In genomic region chr22:32940736-32941135, GRCh38 we compare ENCODE assay signal across 20 cellular contexts.
DNase-seq lines count a peak whose midpoint lies in the region; ATAC-seq, FAIRE-seq and TF ChIP-seq lines count a peak whose summit lies in the region.
"Had no signal": no experiment of that assay in that cellular context is flagged by ENCODE, and none has a peak within 500 bp of the region (broad histone marks: within the 10 kb centered on the region; RNA-seq: fewer than 3 reads in every experiment).

No MANE protein-coding gene starts in this region.

- no peak overlapping the region for H3K27ac ChIP-seq in esophagus muscularis mucosa (replicated peaks in 1 of 4)
- no peak overlapping the region for H3K27ac ChIP-seq in HepG2 (ENCODE audit: extremely low read length, insufficient read depth, low read length)
- H3K27ac ChIP-seq in right lobe of liver, result no peak overlapping the region
- H3K27ac ChIP-seq: 22Rv1; A549; BLaER1 treated with 17β-estradiol and CSF1 and Interleukin-3, amounts not matched to agents 10 nM and 100 nM; C4-2B had no signal

- DNase-seq in esophagus muscularis mucosa (ENCODE audit: extremely low spot score) (peak; percentile 2), HepG2 (ENCODE audit: low spot score) (peak; percentile 46), right lobe of liver (no peak), T1000 (lab: John Stamatoyannopoulos, UW) (no peak)
- DNase-seq: AML-193; Caco-2; Calu3; CD4-positive, alpha-beta T cell; CD8-positive, alpha-beta T cell; DMS79 treated with DMSO at 0.1 percent for 48 hours; GF-D8 had no signal

- H4K20me1 ChIP-seq in HepG2 (ENCODE audit: insufficient read depth, low read length), result no peaks in the 10 kb centered on the region
- H4K20me1 ChIP-seq: BLaER1 treated with 17β-estradiol and CSF1 and Interleukin-3, amounts not matched to agents 10 nM and 100 nM had no signal

- H3K27me3 ChIP-seq in esophagus muscularis mucosa (no peaks in the 10 kb centered on the region), HepG2 (ENCODE audit: control insufficient read depth in 1 of 2, insufficient read depth in 2 of 2, low read length in 2 of 2) (no peaks in the 10 kb centered on the region), right lobe of liver (no peaks in the 10 kb centered on the region)
- H3K27me3 ChIP-seq: BLaER1 treated with 17β-estradiol and CSF1 and Interleukin-3, amounts not matched to agents 10 nM and 100 nM had no signal

- no TSS peak for BruUV-seq in HepG2 (replicated peaks; lab: Mats Ljungman, UMichigan)

- H3K4me1 ChIP-seq in esophagus muscularis mucosa (no peaks in the 10 kb centered on the region), HepG2 (ENCODE audit: insufficient read depth, low read length) (peaks cover 21% of the 10 kb centered on the region), right lobe of liver (peaks cover 0 to 8% (median 0%) of the 10 kb centered on the region in 4 donors)
- H3K4me1 ChIP-seq: A549; BLaER1 treated with 17β-estradiol and CSF1 and Interleukin-3, amounts not matched to agents 10 nM and 100 nM; Caco-2 had no signal

- no peak overlapping the region for H3K4me2 ChIP-seq in HepG2 (ENCODE audit: low read depth, low read length)
- H3K4me2 ChIP-seq: A549; BLaER1 treated with 17β-estradiol and CSF1 and Interleukin-3, amounts not matched to agents 10 nM and 100 nM had no signal

- TF ChIP-seq POLR2A in esophagus muscularis mucosa (IDR thresholded peaks at IDR 0.05; ENCODE audit: low read depth), result no peak
- no peak for TF ChIP-seq POLR2A in HepG2 (IDR thresholded peaks at IDR 0.05; ENCODE audit: insufficient read depth in 1 of 2, low read depth in 2 of 2, low read length in 2 of 2)
- no peak for TF ChIP-seq POLR2A in right lobe of liver (IDR thresholded peaks at IDR 0.05)

- CTCF ChIA-PET in HepG2 (lab: Yijun Ruan, JAX; ENCODE audit: low intra/inter-chr PET ratio, low total read pairs), result no interaction called here

- TF ChIP-seq EP300 in esophagus muscularis mucosa (IDR thresholded peaks at IDR 0.05) (no peak), HepG2 (IDR thresholded peaks at IDR 0.05; ENCODE audit: low read depth in 2 of 2, low read length in 2 of 2) (no peak; a peak in 1 of 4 replicates), HepG2 (CRISPR knock-in tag; IDR thresholded peaks at IDR 0.05; ENCODE audit: borderline replicate concordance) (no peak)

- no peaks in the 10 kb centered on the region for H3K36me3 ChIP-seq in esophagus muscularis mucosa
- no peaks in the 10 kb centered on the region for H3K36me3 ChIP-seq in HepG2 (replicated peaks in 1 of 2; ENCODE audit: control insufficient read depth in 1 of 2, insufficient read depth in 2 of 2, low read length in 2 of 2)
- no peaks in the 10 kb centered on the region for H3K36me3 ChIP-seq in right lobe of liver

- no peaks in the 10 kb centered on the region for H3K79me2 ChIP-seq in HepG2 (ENCODE audit: insufficient read depth, low read length)

- FAIRE-seq in HepG2 (lab: Jason Lieb, UNC), result no peak
- FAIRE-seq: A549, D721Med, G401.6, GM12891, GM19239 had no signal

- in situ Hi-C loops in HepG2 (cut with HindIII; ENCODE audit: extremely low pct_ligation_motif_present, low pct_unique_long_range_greater_than_20kb), result no loop called here

- WGBS in esophagus muscularis mucosa, result 100% methylated on average over 1 of the region's 1 CpG
- 75% methylated on average over 1 of the region's 1 CpG for WGBS in HepG2 (ENCODE audit: low lambda C conversion rate)
- 57% methylated on average over 1 of the region's 1 CpG for WGBS in right lobe of liver (ENCODE audit: insufficient coverage, low coverage, low lambda C conversion rate, missing lambda C conversion rate)

- POLR2A ChIA-PET in HepG2 (lab: Yijun Ruan, JAX), result no interaction called here

- H3K9me3 ChIP-seq in esophagus muscularis mucosa (peaks cover 0 to 9% (median 2%) of the 10 kb centered on the region in 4 donors), HepG2 (ENCODE audit: low read length) (no peaks in the 10 kb centered on the region), right lobe of liver (no peaks in the 10 kb centered on the region)
- H3K9me3 ChIP-seq: A549, Caco-2 had no signal

- no peak overlapping the region for H3K9ac ChIP-seq in HepG2 (ENCODE audit: insufficient read depth, low read depth, low read length)
- H3K9ac ChIP-seq: BLaER1 treated with 17β-estradiol and CSF1 and Interleukin-3, amounts not matched to agents 10 nM and 100 nM had no signal

- ATAC-seq in HepG2, result peak; percentile 57; the same call in 2 of the 3 replicates
- peak; percentile 60 to 91 (median 79) for ATAC-seq in right lobe of liver
- no peak for ATAC-seq in HG03095 (IDR thresholded peaks at IDR 0.05; ENCODE audit: unreplicated experiment)
- ATAC-seq: A549; CD8-positive, alpha-beta T cell had no signal

- H3K4me3 ChIP-seq in esophagus muscularis mucosa, result no peak overlapping the region
- no peak overlapping the region for H3K4me3 ChIP-seq in HepG2 (replicated peaks in 1 of 3; ENCODE audit: insufficient read depth in 1 of 3, low read depth in 2 of 3, low read length in 3 of 3)
- no peak overlapping the region for H3K4me3 ChIP-seq in right lobe of liver
- H3K4me3 ChIP-seq: A549; BLaER1 treated with 17β-estradiol and CSF1 and Interleukin-3, amounts not matched to agents 10 nM and 100 nM had no signal

- no peak for TF ChIP-seq CTCF in esophagus muscularis mucosa (IDR thresholded peaks at IDR 0.05)
- TF ChIP-seq CTCF in HepG2 (CRISPR knock-in tag; IDR thresholded peaks at IDR 0.05), result no peak
- no peak for TF ChIP-seq CTCF in right lobe of liver (IDR thresholded peaks at IDR 0.05)

- no peak overlapping the region for H2AFZ ChIP-seq in HepG2 (ENCODE audit: low read length)

- no peak for TF ChIP-seq RAD21 in HepG2 (CRISPR knock-in tag; IDR thresholded peaks at IDR 0.05)

- intact Hi-C loops in esophagus muscularis mucosa (cut with DNase I), result no loop called here
- intact Hi-C loops in HepG2 (cut with micrococcal nuclease; ENCODE audit: unreplicated experiment), result no loop called here
- intact Hi-C loops in right lobe of liver (cut with DNase I), result no loop called here

TF ChIP-seq in HepG2, 621 proteins besides CTCF, POLR2A, EP300 and RAD21 (continues in another document):
- peak; percentile 67; the same call in 1 of the 2 replicates for TF ChIP-seq ZNF362 (CRISPR knock-in tag; IDR thresholded peaks at IDR 0.05; ENCODE audit: borderline replicate concordance)
- no peak for TF ChIP-seq ZNF546 (CRISPR knock-in tag; conservative IDR thresholded peaks at IDR 0.05)
- TF ChIP-seq TFE3 (CRISPR knock-in tag; IDR thresholded peaks at IDR 0.05), result peak; percentile 67; the same call in 1 of the 2 replicates
- TF ChIP-seq ZNF770 (CRISPR knock-in tag; IDR thresholded peaks at IDR 0.05), result no peak
- no peak for TF ChIP-seq ZNF431 (CRISPR knock-in tag; IDR thresholded peaks at IDR 0.05; ENCODE audit: borderline replicate concordance, low read depth)
- peak; percentile 72; the same call in 1 of the 2 replicates for TF ChIP-seq ARID3A (IDR thresholded peaks at IDR 0.05; ENCODE audit: low read depth, low read length)

Comparison
In these comparisons a context has a peak if more than half of its experiments do, and no peak if none do; other contexts are left out.
1. DNase-seq: peak in esophagus muscularis mucosa (single experiment) and HepG2 (single experiment); none in right lobe of liver (0 of 3) and T1000 (single experiment).